ENCODE assay signal across 11 cellular contexts in the genomic region with DNA sequence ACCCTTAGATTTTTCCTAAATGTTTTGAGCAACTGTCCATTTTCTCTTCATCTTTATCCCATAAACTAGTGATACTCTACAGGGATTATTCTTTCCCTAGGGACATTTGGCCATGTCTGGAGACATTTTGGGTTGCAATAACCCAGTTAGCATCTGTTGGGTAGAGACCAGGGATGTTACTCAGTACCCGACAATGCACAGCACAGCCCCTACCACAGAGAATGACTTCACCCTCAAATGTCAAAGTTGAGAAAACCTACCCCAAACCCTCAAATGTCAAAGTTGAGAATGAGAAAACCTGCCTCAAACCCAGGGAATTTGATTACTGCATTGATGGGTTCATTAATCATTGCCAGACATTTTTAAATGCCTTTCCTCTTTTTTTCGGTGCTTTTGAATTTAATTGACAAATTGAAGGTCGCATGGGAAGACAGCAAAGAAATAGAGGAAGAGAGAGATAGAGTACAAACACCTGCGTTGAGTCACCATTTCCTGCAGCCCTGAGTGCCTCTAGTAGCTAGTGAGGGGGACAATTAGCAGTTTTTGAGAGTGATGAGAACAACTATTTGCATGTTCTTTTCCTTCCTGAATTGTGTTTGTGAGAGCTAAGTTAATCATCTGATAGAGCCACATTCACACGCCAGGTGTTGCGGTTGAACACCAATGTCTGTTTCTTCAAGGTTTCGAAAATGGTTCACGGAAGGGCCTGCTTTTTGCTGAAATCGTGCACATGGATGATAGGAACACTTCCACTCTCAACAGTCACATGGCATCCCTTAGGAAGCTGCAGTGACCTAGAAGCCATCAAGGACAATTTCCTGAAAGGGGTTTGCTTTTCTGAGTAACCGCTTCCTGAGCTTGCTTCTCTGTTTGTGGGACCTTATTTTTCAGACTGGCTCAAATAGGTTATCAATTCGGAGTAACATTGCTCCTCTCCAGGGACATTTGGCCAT.
A peak's percentile ranks its signal among the peaks of the same experiment; 100 is the strongest.
DNase-seq lines count a peak whose midpoint lies in the region; ATAC-seq and TF ChIP-seq lines count a peak whose summit lies in the region.
"Had no signal": no experiment of that assay in that cellular context is flagged by ENCODE, and none has a peak within 500 bp of the region (broad histone marks: within the 10 kb centered on the region; RNA-seq: fewer than 3 reads in every experiment).

No MANE protein-coding gene starts in this region.

- intact Hi-C loops in activated CD4-positive, alpha-beta memory T cell treated with anti-CD3 and anti-CD28 coated beads for 36 hours (cut with micrococcal nuclease): no loop called here

- no peak overlapping the region for H3K4me3 Mint-ChIP-seq in effector memory CD8-positive, alpha-beta T cell
- no peak overlapping the region for H3K4me3 Mint-ChIP-seq in activated CD4-positive, alpha-beta memory T cell treated with anti-CD3 and anti-CD28 coated beads for 36 hours

- ATAC-seq in GM18858 (IDR thresholded peaks at IDR 0.05; ENCODE audit: unreplicated experiment): peak; percentile 97
- ATAC-seq in GM21447 (IDR thresholded peaks at IDR 0.05; ENCODE audit: unreplicated experiment): peak; percentile 91
- peak; percentile 94 for ATAC-seq in HG03139 (IDR thresholded peaks at IDR 0.05; ENCODE audit: unreplicated experiment)
- peak; percentile 17 for ATAC-seq in effector memory CD8-positive, alpha-beta T cell (replicated peaks)
- no peak for ATAC-seq in SK-N-SH treated with all-trans-retinoic acid at 6 μM for 48 hours

- no peak overlapping the region for H3K27ac Mint-ChIP-seq in effector memory CD8-positive, alpha-beta T cell
- no peak overlapping the region for H3K27ac Mint-ChIP-seq in activated CD4-positive, alpha-beta memory T cell treated with anti-CD3 and anti-CD28 coated beads for 36 hours

- POLR2A ChIA-PET in activated CD4-positive, alpha-beta memory T cell treated with anti-CD3 and anti-CD28 coated beads for 36 hours (lab: Charles Lee): no interaction called here

- peaks cover 0 to 3% of the 10 kb centered on the region in 2 donors for H3K9me3 Mint-ChIP-seq in effector memory CD8-positive, alpha-beta T cell
- H3K9me3 Mint-ChIP-seq in activated CD4-positive, alpha-beta memory T cell treated with anti-CD3 and anti-CD28 coated beads for 36 hours: no peaks in the 10 kb centered on the region

- DNase-seq in effector memory CD8-positive, alpha-beta T cell: no peak
- no peak for DNase-seq in activated CD4-positive, alpha-beta T cell treated with anti-CD3 and anti-CD28 coated beads for 4 hours
- no peak for DNase-seq in activated CD4-positive, alpha-beta memory T cell treated with anti-CD3 and anti-CD28 coated beads for 36 hours
- DNase-seq in globus pallidus (ENCODE audit: low spot score): no peak
- DNase-seq: DMS79, mammary epithelial cell, NCI-H748 treated with DMSO at 0.1 percent for 48 hours had no signal

- no peaks in the 10 kb centered on the region for H3K36me3 Mint-ChIP-seq in effector memory CD8-positive, alpha-beta T cell (ENCODE audit: insufficient read depth)
- H3K36me3 Mint-ChIP-seq in activated CD4-positive, alpha-beta memory T cell treated with anti-CD3 and anti-CD28 coated beads for 36 hours: no peaks in the 10 kb centered on the region

- CTCF ChIA-PET in activated CD4-positive, alpha-beta memory T cell treated with anti-CD3 and anti-CD28 coated beads for 36 hours (lab: Charles Lee): no interaction called here

- peaks cover 0 to 2% of the 10 kb centered on the region in 2 donors for H3K4me1 Mint-ChIP-seq in effector memory CD8-positive, alpha-beta T cell (ENCODE audit: low read depth in 2 of 2)
- no peaks in the 10 kb centered on the region for H3K4me1 Mint-ChIP-seq in activated CD4-positive, alpha-beta memory T cell treated with anti-CD3 and anti-CD28 coated beads for 36 hours (ENCODE audit: low read depth)

- no peaks in the 10 kb centered on the region for H3K27me3 Mint-ChIP-seq in effector memory CD8-positive, alpha-beta T cell
- no peaks in the 10 kb centered on the region for H3K27me3 Mint-ChIP-seq in activated CD4-positive, alpha-beta memory T cell treated with anti-CD3 and anti-CD28 coated beads for 36 hours

TF ChIP-seq in SK-N-SH treated with all-trans-retinoic acid at 6 μM for 48 hours, 23 proteins besides CTCF, POLR2A, EP300 and RAD21:
- TF ChIP-seq, protein P1, sequence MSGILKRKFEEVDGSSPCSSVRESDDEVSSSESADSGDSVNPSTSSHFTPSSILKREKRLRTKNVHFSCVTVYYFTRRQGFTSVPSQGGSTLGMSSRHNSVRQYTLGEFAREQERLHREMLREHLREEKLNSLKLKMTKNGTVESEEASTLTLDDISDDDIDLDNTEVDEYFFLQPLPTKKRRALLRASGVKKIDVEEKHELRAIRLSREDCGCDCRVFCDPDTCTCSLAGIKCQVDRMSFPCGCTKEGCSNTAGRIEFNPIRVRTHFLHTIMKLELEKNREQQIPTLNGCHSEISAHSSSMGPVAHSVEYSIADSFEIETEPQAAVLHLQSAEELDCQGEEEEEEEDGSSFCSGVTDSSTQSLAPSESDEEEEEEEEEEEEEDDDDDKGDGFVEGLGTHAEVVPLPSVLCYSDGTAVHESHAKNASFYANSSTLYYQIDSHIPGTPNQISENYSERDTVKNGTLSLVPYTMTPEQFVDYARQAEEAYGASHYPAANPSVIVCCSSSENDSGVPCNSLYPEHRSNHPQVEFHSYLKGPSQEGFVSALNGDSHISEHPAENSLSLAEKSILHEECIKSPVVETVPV (CRISPR knock-in tag; IDR thresholded peaks at IDR 0.05): no peak
- TF ChIP-seq ESRRG (CRISPR knock-in tag; IDR thresholded peaks at IDR 0.05) (no peak), ISL1 (CRISPR knock-in tag; IDR thresholded peaks at IDR 0.05) (no peak), ZFP3 (CRISPR knock-in tag; IDR thresholded peaks at IDR 0.05) (no peak), PPARA (CRISPR knock-in tag; IDR thresholded peaks at IDR 0.05; ENCODE audit: borderline replicate concordance) (no peak), CSDC2 (CRISPR knock-in tag; IDR thresholded peaks at IDR 0.05) (no peak), ZC3H10 (CRISPR knock-in tag; IDR thresholded peaks at IDR 0.05) (no peak), TOX (CRISPR knock-in tag; IDR thresholded peaks at IDR 0.05; ENCODE audit: borderline replicate concordance) (no peak), CREB5 (CRISPR knock-in tag; IDR thresholded peaks at IDR 0.05; ENCODE audit: low read depth) (no peak)
